26 cellular contexts compared by ENCODE assay signal in genomic region chr5:105821800-105822199, GRCh38.
"Had no signal": no experiment of that assay in that cellular context is flagged by ENCODE, and none has a peak within 500 bp of the region (broad histone marks: within the 10 kb centered on the region; RNA-seq: fewer than 3 reads in every experiment).

No MANE protein-coding gene starts in this region.

- H3K27ac Mint-ChIP-seq: mesothelial cell of epicardium; naive B cell; natural killer cell treated with Interleukin-12 subunit alpha and Interleukin-12 subunit beta and Interleukin-15 and Interleukin-18, amount 100 ng/mL, for 72 hours; neural progenitor cell; stimulated activated effector memory CD8-positive, alpha-beta T cell treated with anti-CD3 and anti-CD28 coated beads, Interleukin-12 subunit alpha, Interleukin-12 subunit beta, amount 100 ng/mL, for 72 hours had no signal

- H3K36me3 ChIP-seq: gastrocnemius medialis, left lung, neural progenitor cell, prostate gland, right atrium auricular region, thoracic aorta, tibial nerve, upper lobe of left lung had no signal

- H3K27ac ChIP-seq: coronary artery, gastrocnemius medialis, left lung, neural progenitor cell, prostate gland, right atrium auricular region, thoracic aorta, tibial nerve, upper lobe of left lung had no signal

- FAIRE-seq: urothelium cell line had no signal

- H3K9me3 ChIP-seq: gastrocnemius medialis, left lung, mucosa of descending colon, prostate gland, right atrium auricular region, thoracic aorta, tibial nerve, upper lobe of left lung had no signal

- H3K4me1 ChIP-seq: gastrocnemius medialis, left lung, prostate gland, right atrium auricular region, tibial nerve, upper lobe of left lung had no signal

- H3K27me3 ChIP-seq: gastrocnemius medialis, left lung, neural progenitor cell, right atrium auricular region, tibial nerve, upper lobe of left lung had no signal

- DNase-seq: dermis blood vessel endothelial cell; effector memory CD4-positive, alpha-beta T cell; erythroblast; gastrocnemius medialis; head of caudate nucleus; left cardiac atrium; left lung; mesenchymal stem cell; mucosa of descending colon; naive B cell; nucleus accumbens; stimulated activated CD4-positive, alpha-beta T cell treated with anti-CD3 and anti-CD28 coated beads, Interleukin-2, amount 100 ng/mL, for 24 hours; stimulated activated CD4-positive, alpha-beta T cell treated with anti-CD3 and anti-CD28 coated beads, Interleukin-4, amount 100 ng/mL, for 24 hours; stimulated activated naive CD4-positive, alpha-beta T cell treated with Interleukin-2 at 50 U/mL for 16 hours; substantia nigra; upper lobe of left lung had no signal

- H3K9ac ChIP-seq: neural progenitor cell had no signal

- H3K4me1 Mint-ChIP-seq: naive B cell; stimulated activated effector memory CD8-positive, alpha-beta T cell treated with anti-CD3 and anti-CD28 coated beads, Interleukin-12 subunit alpha, Interleukin-12 subunit beta, amount 100 ng/mL, for 72 hours had no signal

- H3K4me2 ChIP-seq: neural progenitor cell had no signal

- H3K9me3 Mint-ChIP-seq: neural progenitor cell had no signal

- H3K27me3 Mint-ChIP-seq: naive B cell; natural killer cell treated with Interleukin-12 subunit alpha and Interleukin-12 subunit beta and Interleukin-15 and Interleukin-18, amount 100 ng/mL, for 72 hours had no signal

- H2AFZ ChIP-seq: neural progenitor cell had no signal

- H3K36me3 Mint-ChIP-seq: mesothelial cell of epicardium; naive B cell; natural killer cell treated with Interleukin-12 subunit alpha and Interleukin-12 subunit beta and Interleukin-15 and Interleukin-18, amount 100 ng/mL, for 72 hours; neural progenitor cell; stimulated activated effector memory CD8-positive, alpha-beta T cell treated with anti-CD3 and anti-CD28 coated beads, Interleukin-12 subunit alpha, Interleukin-12 subunit beta, amount 100 ng/mL, for 72 hours had no signal

- H3K4me3 ChIP-seq: coronary artery, gastrocnemius medialis, left lung, mucosa of descending colon, neural progenitor cell, prostate gland, right atrium auricular region, thoracic aorta, tibial nerve, upper lobe of left lung had no signal

- H3K4me3 Mint-ChIP-seq: mesothelial cell of epicardium; natural killer cell treated with Interleukin-12 subunit alpha and Interleukin-12 subunit beta and Interleukin-15 and Interleukin-18, amount 100 ng/mL, for 72 hours; neural progenitor cell; stimulated activated effector memory CD8-positive, alpha-beta T cell treated with anti-CD3 and anti-CD28 coated beads, Interleukin-12 subunit alpha, Interleukin-12 subunit beta, amount 100 ng/mL, for 72 hours had no signal
